9 cellular contexts compared by ENCODE assay signal in the genomic region with DNA sequence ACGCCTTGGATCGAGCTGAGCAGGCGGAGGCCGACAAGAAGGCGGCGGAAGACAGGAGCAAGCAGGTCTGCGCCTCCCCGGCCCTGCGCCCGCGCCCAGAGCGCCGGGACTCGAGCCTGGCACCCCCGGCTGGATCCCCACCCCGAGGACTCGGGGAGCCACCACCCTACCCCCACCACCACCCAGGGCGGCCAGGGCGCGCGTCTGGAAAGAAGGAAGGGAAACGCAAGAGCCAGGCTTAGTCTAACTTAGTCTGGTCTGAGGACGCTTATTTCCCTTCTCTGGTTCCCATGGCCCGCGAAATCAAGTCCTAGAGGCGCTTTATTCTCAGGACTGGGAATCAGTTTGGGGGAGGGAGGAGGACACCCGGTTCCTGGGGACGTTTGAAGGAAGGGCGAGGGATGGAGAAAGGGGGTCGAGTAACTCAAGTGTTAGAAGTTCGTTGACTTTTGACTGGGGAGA. TPM values are rescaled to one million over a fixed set of nuclear protein-coding genes. Genes with fewer than 3 reads are reported as not detected.
A peak's percentile ranks its signal among the peaks of the same experiment; 100 is the strongest.
DNase-seq lines count a peak whose midpoint lies in the region; ATAC-seq, FAIRE-seq and TF ChIP-seq lines count a peak whose summit lies in the region.
"Had no signal": no experiment of that assay in that cellular context is flagged by ENCODE, and none has a peak within 500 bp of the region (broad histone marks: within the 10 kb centered on the region; RNA-seq: fewer than 3 reads in every experiment).

No MANE protein-coding gene starts in this region.

- peaks cover 90% of the 10 kb centered on the region for H3K27me3 Mint-ChIP-seq in T-helper 2 cell treated with Interferon-gamma antibody and Interleukin-4, amounts not matched to agents 5 μg/mL and 100 μg/mL, for 36 hours (ENCODE audit: low read depth)

- no peaks in the 10 kb centered on the region for H3K9me3 ChIP-seq in pancreas

- TF ChIP-seq CTCF in pancreas (IDR thresholded peaks at IDR 0.05): no peak

- no peaks in the 10 kb centered on the region for H3K9me3 Mint-ChIP-seq in T-helper 2 cell treated with Interferon-gamma antibody and Interleukin-4, amounts not matched to agents 5 μg/mL and 100 μg/mL, for 36 hours

- DNase-seq in G401 (ENCODE audit: low spot score) (peak; percentile 47), frontal cortex (ENCODE audit: low spot score in 2 of 2) (peak; percentile 36 to 48), pancreas (peak in 2 of 6 donors; percentile 73 to 76), KBM-7 (no peak), urothelium cell line (ENCODE audit: low spot score) (no peak)
- DNase-seq in T-helper 2 cell treated with Interferon-gamma antibody and Interleukin-4, amounts not matched to agents 5 μg/mL and 100 μg/mL, for 36 hours (ENCODE audit: low spot score): no peak

- H3K4me3 ChIP-seq in pancreas: peak overlapping the region; percentile 24 to 99 (median 69)

- no peak overlapping the region for H3K27ac Mint-ChIP-seq in T-helper 2 cell treated with Interferon-gamma antibody and Interleukin-4, amounts not matched to agents 5 μg/mL and 100 μg/mL, for 36 hours

- peaks cover 7% of the 10 kb centered on the region for H3K4me1 Mint-ChIP-seq in T-helper 2 cell treated with Interferon-gamma antibody and Interleukin-4, amounts not matched to agents 5 μg/mL and 100 μg/mL, for 36 hours (ENCODE audit: low read depth)

- intact Hi-C loops in pancreas (cut with DNase I): loop anchor here in 1 of 3 donors (10.0 kb wide), 1 partner anchor 138 kb away; no protein-coding TSS in a partner anchor

- H3K4me1 ChIP-seq in pancreas: peaks cover 0 to 15% (median 9%) of the 10 kb centered on the region in 3 donors

- no peaks in the 10 kb centered on the region for H3K36me3 ChIP-seq in pancreas

- H3K27ac ChIP-seq in pancreas: peak overlapping the region; percentile 57 to 93 (median 81)

- 1 to 2% methylated on average over 31 of the region's 31 CpGs for WGBS in pancreas, 2 donors

- H3K36me3 Mint-ChIP-seq in T-helper 2 cell treated with Interferon-gamma antibody and Interleukin-4, amounts not matched to agents 5 μg/mL and 100 μg/mL, for 36 hours (ENCODE audit: low read depth): no peaks in the 10 kb centered on the region

- H3K4me3 Mint-ChIP-seq in T-helper 2 cell treated with Interferon-gamma antibody and Interleukin-4, amounts not matched to agents 5 μg/mL and 100 μg/mL, for 36 hours: peak overlapping the region; percentile 77

- FAIRE-seq in frontal cortex (lab: Jason Lieb, UNC) (no peak), pancreas (lab: Jason Lieb, UNC) (no peak), urothelium cell line (lab: Jason Lieb, UNC) (no peak)
- FAIRE-seq: endometrium had no signal

- H3K27me3 ChIP-seq in pancreas: no peaks in the 10 kb centered on the region

- ATAC-seq in pancreas: peak; percentile 6 to 12 (median 10)
- ATAC-seq in HG03280 (IDR thresholded peaks at IDR 0.05; ENCODE audit: unreplicated experiment): no peak
- ATAC-seq in GM21381 (IDR thresholded peaks at IDR 0.05; ENCODE audit: unreplicated experiment): no peak

- in situ Hi-C loops in G401 (cut with HindIII; ENCODE audit: low sequenced_read_pairs): no loop called here
- in situ Hi-C loops in KBM-7 (cut with MboI; ENCODE audit: low pct_unique_long_range_greater_than_20kb, low sequenced_read_pairs): no loop called here

RNA-seq across cellular contexts. Expression of a gene that starts 0.4 kb away (rescaled TPM):
- total RNA-seq in G401 (2014; rRNA removed; shearing (Covaris generic)): 768 and 828 TPM in 2 replicates
- total RNA-seq in frontal cortex (88.5 TPM), pancreas (100 to 1,000 TPM; 114 to 359 (median 249) TPM)
- 100 to 1,000 TPM; 304 to 482 TPM for polyA plus RNA-seq in pancreas

Comparison
In these comparisons a context has a peak if more than half of its experiments do, and no peak if none do; other contexts are left out.
1. DNase-seq: peak in G401 (single experiment) and frontal cortex (2 of 2); none in T-helper 2 cell treated with Interferon-gamma antibody and Interleukin-4, amounts not matched to agents 5 μg/mL and 100 μg/mL, for 36 hours (single experiment), KBM-7 (single experiment) and urothelium cell line (single experiment).
2. ATAC-seq: peak in pancreas (4 of 4); none in HG03280 (single experiment) and GM21381 (single experiment).